In the genomic region with DNA sequence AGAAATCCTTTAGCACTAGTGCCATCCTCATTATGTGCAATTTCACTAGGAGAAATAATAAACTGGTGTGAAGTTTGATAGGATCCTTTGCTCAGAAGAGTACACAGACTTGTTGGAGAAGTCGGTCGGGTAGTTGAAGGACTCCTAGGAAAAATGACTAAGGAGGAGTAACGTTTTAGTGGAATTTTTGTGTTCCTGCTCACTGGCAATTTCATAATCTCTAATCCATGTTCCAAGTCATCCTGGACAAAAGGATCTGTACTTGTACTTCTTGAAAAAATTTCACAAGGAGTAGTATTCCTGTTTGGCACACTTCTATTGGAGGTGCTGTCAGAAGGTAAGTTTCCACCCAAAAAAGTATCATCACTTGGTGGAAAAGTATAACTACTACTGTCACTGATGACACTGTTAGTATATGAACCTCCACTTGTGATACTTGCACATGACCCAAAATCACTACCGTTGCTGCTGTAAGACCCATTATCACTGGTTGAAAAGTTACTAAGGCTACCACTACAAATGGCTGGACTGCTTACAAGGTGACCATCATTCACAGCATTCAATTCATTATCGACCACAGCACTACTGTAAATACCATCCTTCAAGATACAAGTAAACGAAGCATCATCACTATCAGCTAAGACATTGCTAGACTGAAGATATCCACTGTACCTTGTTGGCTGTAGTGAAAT, we compare ENCODE assay signal across 17 cellular contexts.
DNase-seq lines count a peak whose midpoint lies in the region; ATAC-seq and TF ChIP-seq lines count a peak whose summit lies in the region.
"Had no signal": no experiment of that assay in that cellular context is flagged by ENCODE, and none has a peak within 500 bp of the region (broad histone marks: within the 10 kb centered on the region; RNA-seq: fewer than 3 reads in every experiment).

No MANE protein-coding gene starts in this region.

- peak overlapping the region; percentile 98 for H3K27ac ChIP-seq in RWPE2 (ENCODE audit: poor library complexity, severe bottlenecking)
- H3K27ac ChIP-seq in esophagus muscularis mucosa (replicated peaks in 1 of 4): peak overlapping the region in 2 of 4 donors; percentile 32 to 43
- peak overlapping the region; percentile 82 for H3K27ac ChIP-seq in psoas muscle
- H3K27ac ChIP-seq: BLaER1 treated with 17β-estradiol and CSF1 and Interleukin-3, amounts not matched to agents 10 nM and 100 nM; KMS-11; parathyroid adenoma had no signal

- H3K4me1 ChIP-seq in RWPE2 (ENCODE audit: insufficient read depth, poor library complexity, severe bottlenecking) (peaks cover 42% of the 10 kb centered on the region), esophagus muscularis mucosa (peaks cover 0 to 31% (median 20%) of the 10 kb centered on the region in 4 donors), psoas muscle (peaks cover 2% of the 10 kb centered on the region)
- H3K4me1 ChIP-seq: BLaER1 treated with 17β-estradiol and CSF1 and Interleukin-3, amounts not matched to agents 10 nM and 100 nM; parathyroid adenoma had no signal

- TF ChIP-seq EP300 in esophagus muscularis mucosa (IDR thresholded peaks at IDR 0.05): no peak

- intact Hi-C loops in esophagus muscularis mucosa (cut with DNase I) (no loop called here), psoas muscle (cut with DNase I) (loop anchor here in 1 of 2 donors (5.0 to 10.0 kb wide), 3 partner anchors 49 to 269 kb away; no protein-coding TSS in a partner anchor)

- H3K9me3 ChIP-seq in RWPE2 (ENCODE audit: severe bottlenecking) (no peaks in the 10 kb centered on the region), esophagus muscularis mucosa (no peaks in the 10 kb centered on the region), psoas muscle (no peaks in the 10 kb centered on the region)
- H3K9me3 ChIP-seq: BLaER1 treated with 17β-estradiol and CSF1 and Interleukin-3, amounts not matched to agents 10 nM and 100 nM; transverse colon had no signal

- H3K36me3 ChIP-seq in RWPE2 (ENCODE audit: low read depth) (peaks cover 6% of the 10 kb centered on the region; the same call in 1 of the 2 replicates), esophagus muscularis mucosa (no peaks in the 10 kb centered on the region), psoas muscle (ENCODE audit: insufficient read depth in 1 of 2, low read depth in 1 of 2) (no peaks in the 10 kb centered on the region)
- H3K36me3 ChIP-seq: transverse colon had no signal

- H3K4me3 ChIP-seq in RWPE2 (ENCODE audit: severe bottlenecking): peak overlapping the region; percentile 35
- H3K4me3 ChIP-seq in esophagus muscularis mucosa: peak overlapping the region in 3 of 4 donors; percentile 11 to 13 (median 13)
- H3K4me3 ChIP-seq in psoas muscle: peak overlapping the region; percentile 68
- H3K4me3 ChIP-seq: BLaER1 treated with 17β-estradiol and CSF1 and Interleukin-3, amounts not matched to agents 10 nM and 100 nM; transverse colon had no signal

- WGBS in esophagus muscularis mucosa: 77% methylated on average over 6 of the region's 6 CpGs
- 32 to 57% (median 34%) methylated on average over 6 of the region's 6 CpGs for WGBS in psoas muscle, 3 donors

- no peak for TF ChIP-seq POLR2A in esophagus muscularis mucosa (IDR thresholded peaks at IDR 0.05; ENCODE audit: low read depth)

- peak; percentile 21 for DNase-seq in AG20443 (ENCODE audit: low spot score)
- no peak for DNase-seq in RWPE2 (ENCODE audit: low spot score)
- DNase-seq in esophagus muscularis mucosa (ENCODE audit: extremely low spot score): no peak
- no peak for DNase-seq in psoas muscle
- no peak for DNase-seq in NCI-H226
- DNase-seq in left lobe of liver (ENCODE audit: low spot score): no peak
- no peak for DNase-seq in NCI-H345 (lab: John Stamatoyannopoulos, UW)
- DNase-seq: activated CD8-positive, alpha-beta memory T cell treated with anti-CD3 and anti-CD28 coated beads for 24 hours; activated naive CD4-positive, alpha-beta T cell; central memory CD4-positive, alpha-beta T cell; NCI-H1930; stimulated activated CD4-positive, alpha-beta T cell treated with anti-CD3 and anti-CD28 coated beads, Interleukin-2, amount 100 ng/mL, for 24 hours; transverse colon had no signal

- no peaks in the 10 kb centered on the region for H3K27me3 ChIP-seq in RWPE2 (ENCODE audit: insufficient read depth, poor library complexity, severe bottlenecking)
- H3K27me3 ChIP-seq in esophagus muscularis mucosa: no peaks in the 10 kb centered on the region
- H3K27me3 ChIP-seq in psoas muscle (ENCODE audit: insufficient read depth in 3 of 3, low read length in 2 of 3): no peaks in the 10 kb centered on the region
- H3K27me3 ChIP-seq: BLaER1 treated with 17β-estradiol and CSF1 and Interleukin-3, amounts not matched to agents 10 nM and 100 nM; transverse colon had no signal

- ATAC-seq in RWPE2 (ENCODE audit: low read depth): peak; percentile 35
- peak; percentile 57 to 68 (median 63) for ATAC-seq in psoas muscle
- ATAC-seq in left lobe of liver: no peak
- ATAC-seq in GM19452 (IDR thresholded peaks at IDR 0.05; ENCODE audit: unreplicated experiment): no peak

- no peak for TF ChIP-seq CTCF in RWPE2 (IDR thresholded peaks at IDR 0.05; ENCODE audit: poor library complexity, severe bottlenecking)
- TF ChIP-seq CTCF in esophagus muscularis mucosa (IDR thresholded peaks at IDR 0.05): no peak
- no peak for TF ChIP-seq CTCF in psoas muscle (IDR thresholded peaks at IDR 0.05)

Comparison
In these comparisons a context has a peak if more than half of its experiments do, and no peak if none do; other contexts are left out.
1. ATAC-seq: peak in RWPE2 (single experiment) and psoas muscle (4 of 4); none in left lobe of liver (single experiment) and GM19452 (single experiment).
2. H3K4me3 ChIP-seq: peak in every context shown above with its lines; median percentile 68 in psoas muscle; 35 in RWPE2; 13 in esophagus muscularis mucosa.